Comparison of ENCODE assay signal across 1 cellular context in the genomic region with DNA sequence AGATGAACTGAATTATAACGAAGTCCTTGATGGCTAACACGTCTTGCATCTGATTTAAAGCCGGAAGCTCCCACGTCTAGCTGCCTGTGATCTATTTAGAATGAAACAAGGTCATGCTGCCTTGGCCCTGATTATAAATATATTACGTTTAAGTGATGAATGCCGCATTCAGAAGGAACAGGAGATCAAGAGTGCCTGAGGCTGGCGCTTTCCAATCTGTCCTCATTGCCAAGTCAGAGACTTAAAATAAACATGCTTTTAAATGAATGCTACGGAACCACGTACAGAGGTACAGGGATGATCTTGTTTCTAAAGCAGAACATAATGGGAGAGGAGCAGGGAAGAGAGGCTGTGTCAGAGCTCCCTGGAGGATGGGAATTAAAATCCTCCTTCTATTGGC.
TF ChIP-seq lines count a peak whose summit lies in the region.

No MANE protein-coding gene starts in this region.

TF ChIP-seq in neural cell, 6 proteins besides CTCF, POLR2A, EP300 and RAD21:
- TF ChIP-seq SMC3 (conservative IDR thresholded peaks at IDR 0.05; ENCODE audit: poor library complexity) (no peak), TAF1 (IDR thresholded peaks at IDR 0.05; ENCODE audit: low read depth) (no peak), MXI1 (conservative IDR thresholded peaks at IDR 0.05; ENCODE audit: poor library complexity, severe bottlenecking) (no peak), POLR2AphosphoS5 (IDR thresholded peaks at IDR 0.05) (no peak), EZH2 (IDR thresholded peaks at IDR 0.05; ENCODE audit: borderline replicate concordance, insufficient read depth, low read length, poor library complexity, severe bottlenecking) (no peak)
- TF ChIP-seq, protein P1, sequence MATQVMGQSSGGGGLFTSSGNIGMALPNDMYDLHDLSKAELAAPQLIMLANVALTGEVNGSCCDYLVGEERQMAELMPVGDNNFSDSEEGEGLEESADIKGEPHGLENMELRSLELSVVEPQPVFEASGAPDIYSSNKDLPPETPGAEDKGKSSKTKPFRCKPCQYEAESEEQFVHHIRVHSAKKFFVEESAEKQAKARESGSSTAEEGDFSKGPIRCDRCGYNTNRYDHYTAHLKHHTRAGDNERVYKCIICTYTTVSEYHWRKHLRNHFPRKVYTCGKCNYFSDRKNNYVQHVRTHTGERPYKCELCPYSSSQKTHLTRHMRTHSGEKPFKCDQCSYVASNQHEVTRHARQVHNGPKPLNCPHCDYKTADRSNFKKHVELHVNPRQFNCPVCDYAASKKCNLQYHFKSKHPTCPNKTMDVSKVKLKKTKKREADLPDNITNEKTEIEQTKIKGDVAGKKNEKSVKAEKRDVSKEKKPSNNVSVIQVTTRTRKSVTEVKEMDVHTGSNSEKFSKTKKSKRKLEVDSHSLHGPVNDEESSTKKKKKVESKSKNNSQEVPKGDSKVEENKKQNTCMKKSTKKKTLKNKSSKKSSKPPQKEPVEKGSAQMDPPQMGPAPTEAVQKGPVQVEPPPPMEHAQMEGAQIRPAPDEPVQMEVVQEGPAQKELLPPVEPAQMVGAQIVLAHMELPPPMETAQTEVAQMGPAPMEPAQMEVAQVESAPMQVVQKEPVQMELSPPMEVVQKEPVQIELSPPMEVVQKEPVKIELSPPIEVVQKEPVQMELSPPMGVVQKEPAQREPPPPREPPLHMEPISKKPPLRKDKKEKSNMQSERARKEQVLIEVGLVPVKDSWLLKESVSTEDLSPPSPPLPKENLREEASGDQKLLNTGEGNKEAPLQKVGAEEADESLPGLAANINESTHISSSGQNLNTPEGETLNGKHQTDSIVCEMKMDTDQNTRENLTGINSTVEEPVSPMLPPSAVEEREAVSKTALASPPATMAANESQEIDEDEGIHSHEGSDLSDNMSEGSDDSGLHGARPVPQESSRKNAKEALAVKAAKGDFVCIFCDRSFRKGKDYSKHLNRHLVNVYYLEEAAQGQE (IDR thresholded peaks at IDR 0.05; ENCODE audit: borderline replicate concordance) = no peak
